Comparison of ENCODE assay signal across 8 cellular contexts in the genomic region with DNA sequence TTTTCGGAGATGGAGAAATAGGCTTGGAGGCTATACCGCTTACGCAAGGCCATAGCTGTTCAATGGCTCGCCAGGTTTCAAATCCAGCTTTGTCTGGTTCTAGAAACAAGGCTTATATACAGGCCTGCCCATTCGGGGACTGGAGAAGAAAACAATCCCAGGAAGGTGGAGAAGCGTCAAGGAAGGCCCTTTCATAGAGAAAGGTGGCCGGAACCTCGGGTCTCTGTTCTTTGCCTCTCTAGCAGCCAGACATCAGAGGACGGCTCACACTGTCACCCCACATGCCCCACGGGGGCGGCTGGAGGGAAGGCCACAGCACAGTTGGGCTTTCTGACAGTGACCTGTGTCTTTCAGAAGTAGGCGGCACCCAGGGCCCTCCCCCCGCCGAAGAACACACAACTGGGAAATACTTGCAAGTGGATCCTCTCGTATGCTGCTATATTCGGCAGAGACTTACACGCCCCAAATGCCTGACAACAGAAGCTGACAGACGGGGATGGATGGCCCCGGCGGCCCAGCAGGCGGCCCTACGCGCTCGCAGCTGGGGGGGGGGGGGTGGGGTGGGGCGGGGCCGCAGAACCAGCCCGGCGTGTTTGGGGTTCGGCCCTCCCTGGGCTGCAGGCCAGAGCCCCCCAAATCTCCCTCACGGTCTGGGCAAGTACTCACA. TPM values are rescaled to one million over a fixed set of nuclear protein-coding genes. Genes with fewer than 3 reads are reported as not detected.
DNase-seq lines count a peak whose midpoint lies in the region; ATAC-seq, FAIRE-seq and TF ChIP-seq lines count a peak whose summit lies in the region.

No MANE protein-coding gene starts in this region.

- intact Hi-C loops in adrenal gland (cut with DNase I) (loop anchor here in 1 of 2 donors (10.0 kb wide), 1 partner anchor 95 kb away; no protein-coding TSS in a partner anchor), cardiac septum (cut with DNase I) (loop anchor here (5.0 to 10.0 kb wide), 2 partner anchors 172 to 225 kb away; partner anchors contain the start of genes BCL7A and ORAI1)

- TF ChIP-seq CTCF in adrenal gland (IDR thresholded peaks at IDR 0.05): no peak
- no peak for TF ChIP-seq CTCF in osteocyte (IDR thresholded peaks at IDR 0.05)

- no peaks in the 10 kb centered on the region for H3K27me3 Mint-ChIP-seq in osteocyte (ENCODE audit: unreplicated experiment)

- H3K4me3 Mint-ChIP-seq in osteocyte (ENCODE audit: unreplicated experiment): peak overlapping the region; percentile 77

- peaks cover 48 to 68% of the 10 kb centered on the region in 2 donors for H3K4me1 ChIP-seq in adrenal gland (replicated peaks in 1 of 2)

- no peaks in the 10 kb centered on the region for H3K27me3 ChIP-seq in adrenal gland

- peak overlapping the region; percentile 93 to 100 (median 100) for H3K27ac ChIP-seq in adrenal gland

- H3K4me3 ChIP-seq in adrenal gland: peak overlapping the region in 2 of 4 donors; percentile 49 to 92

- H3K36me3 ChIP-seq in adrenal gland (replicated peaks in 1 of 2): peaks cover 0 to 13% of the 10 kb centered on the region in 2 donors

- H3K9me3 ChIP-seq in adrenal gland (replicated peaks in 1 of 3): no peaks in the 10 kb centered on the region

- ATAC-seq in GM19324 (IDR thresholded peaks at IDR 0.05; ENCODE audit: low FRiP score, unreplicated experiment): no peak

- peaks cover 49% of the 10 kb centered on the region for H3K4me1 Mint-ChIP-seq in osteocyte (ENCODE audit: unreplicated experiment)

- DNase-seq in Daoy (ENCODE audit: low read depth) (peak; percentile 71), M059J (ENCODE audit: low read depth) (peak; percentile 76), RCC 7860 (ENCODE audit: low spot score) (peak; percentile 65), adrenal gland (peak; percentile 80 to 97 (median 92)), cardiac septum (ENCODE audit: low spot score) (peak; percentile 91), osteocyte (ENCODE audit: extremely low spot score, unreplicated experiment) (no peak), iPS-NIHi11 (ENCODE audit: low spot score) (no peak)

- 8 to 20% (median 15%) methylated on average over 13 to 28 of the region's 30 CpGs for WGBS in adrenal gland, 4 donors

- peak overlapping the region; percentile 94 for H3K27ac Mint-ChIP-seq in osteocyte (ENCODE audit: unreplicated experiment)

- H3K36me3 Mint-ChIP-seq in osteocyte (ENCODE audit: unreplicated experiment): peaks cover 17% of the 10 kb centered on the region

- FAIRE-seq in RCC 7860 (lab: Jason Lieb, UNC): no peak

- peak; percentile 37 to 67 for TF ChIP-seq POLR2A in adrenal gland (IDR thresholded peaks at IDR 0.05)

- H3K9me3 Mint-ChIP-seq in osteocyte (ENCODE audit: unreplicated experiment): no peaks in the 10 kb centered on the region

RNA-seq across cellular contexts. Expression of gene SETD1B, which starts 4.5 kb away (rescaled TPM):
- total RNA-seq in Daoy (2014; rRNA removed; shearing (Covaris generic)): 2.3 and 2.6 TPM in 2 replicates
- 2.7 and 3.9 TPM in 2 replicates for total RNA-seq in M059J (2014; rRNA removed; shearing (Covaris generic))
- total RNA-seq in adrenal gland (10 to 100 TPM in 7 of 8 donors, 1 to 10 TPM in 1; 5.3 to 25.9 (median 13.6) TPM), cardiac septum (13.0 TPM), osteocyte (21.0 and 21.8 TPM in 2 replicates)
- polyA plus RNA-seq in adrenal gland: 10 to 100 TPM in 1 of 3 donors, 1 to 10 TPM in 2; 5.0 to 27.3 (median 9.0) TPM

RNA-seq across cellular contexts. Expression of gene RHOF, which starts 5.8 kb away (rescaled TPM):
- 16.1 and 19.1 TPM in 2 replicates for total RNA-seq in Daoy (2014; rRNA removed; shearing (Covaris generic))
- total RNA-seq in M059J (2014; rRNA removed; shearing (Covaris generic)): 0.27 and 0.42 TPM in 2 replicates
- 10 to 100 TPM in 7 of 8 donors, 1 to 10 TPM in 1; 7.7 to 49.5 (median 24.9) TPM for total RNA-seq in adrenal gland
- 10 to 100 TPM in 1 of 3 donors, 1 to 10 TPM in 2; 4.1 to 14.5 (median 9.3) TPM for polyA plus RNA-seq in adrenal gland
- 20.9 TPM for total RNA-seq in cardiac septum
- total RNA-seq in osteocyte: 11.3 and 11.9 TPM in 2 replicates

RNA-seq across cellular contexts. Expression of gene HPD, which starts 59.4 kb away (rescaled TPM):
- total RNA-seq in Daoy (2014; rRNA removed; shearing (Covaris generic)): not detected in 2 replicates
- 2.3 and 3.7 TPM in 2 replicates for total RNA-seq in M059J (2014; rRNA removed; shearing (Covaris generic))
- total RNA-seq in adrenal gland: 10 to 100 TPM in 2 of 8 donors, 1 to 10 TPM in 6; 1.6 to 13.0 (median 4.1) TPM
- polyA plus RNA-seq in adrenal gland: 1 to 10 TPM; 3.4 to 7.9 (median 4.4) TPM
- 1.3 TPM for total RNA-seq in cardiac septum
- not detected in 2 replicates for total RNA-seq in osteocyte

Comparison
In these comparisons a context has a peak if more than half of its experiments do, and no peak if none do; other contexts are left out.
1. DNase-seq: peak in Daoy (single experiment), M059J (single experiment), RCC 7860 (single experiment), adrenal gland (7 of 7) and cardiac septum (single experiment); none in osteocyte (single experiment) and iPS-NIHi11 (single experiment).